11 cellular contexts compared by ENCODE assay signal in genomic region chr11:126188332-126189108, GRCh38. TPM values are rescaled to one million over a fixed set of nuclear protein-coding genes. Genes with fewer than 3 reads are reported as not detected.
DNase-seq lines count a peak whose midpoint lies in the region; ATAC-seq and TF ChIP-seq lines count a peak whose summit lies in the region.
"Had no signal": no experiment of that assay in that cellular context is flagged by ENCODE, and none has a peak within 500 bp of the region (broad histone marks: within the 10 kb centered on the region; RNA-seq: fewer than 3 reads in every experiment).

No MANE protein-coding gene starts in this region.

- no peaks in the 10 kb centered on the region for H3K4me1 Mint-ChIP-seq in activated CD4-positive, alpha-beta memory T cell treated with anti-CD3 and anti-CD28 coated beads for 36 hours (ENCODE audit: low read depth)

- DNase-seq in GM13977 (ENCODE audit: low spot score), result peak; percentile 79
- no peak for DNase-seq in RWPE1 (ENCODE audit: low spot score)
- DNase-seq in DMS 273 (lab: John Stamatoyannopoulos, UW; ENCODE audit: unreplicated experiment), result no peak
- DNase-seq in stimulated activated CD4-positive, alpha-beta T cell treated with anti-CD3 and anti-CD28 coated beads, Interleukin-2, amount 100 ng/mL, for 24 hours, result no peak
- no peak for DNase-seq in adrenal gland
- no peak for DNase-seq in activated CD4-positive, alpha-beta memory T cell treated with anti-CD3 and anti-CD28 coated beads for 36 hours
- DNase-seq: activated CD4-positive, alpha-beta T cell treated with anti-CD3 and anti-CD28 coated beads for 4 hours; foreskin keratinocyte; stimulated activated CD4-positive, alpha-beta T cell treated with anti-CD3 and anti-CD28 coated beads, Interleukin-1b, Interleukin-23, amount 100 ng/mL, for 48 hours had no signal

- H3K4me1 ChIP-seq in adrenal gland (replicated peaks in 1 of 2), result no peaks in the 10 kb centered on the region

- TF ChIP-seq CTCF in GM13977 (IDR thresholded peaks at IDR 0.05; ENCODE audit: extremely low read depth, insufficient read depth, missing control alignments) (no peak), RWPE1 (conservative IDR thresholded peaks at IDR 0.05; ENCODE audit: low read depth) (no peak), adrenal gland (IDR thresholded peaks at IDR 0.05) (no peak)

- no peak overlapping the region for H3K4me3 Mint-ChIP-seq in activated CD4-positive, alpha-beta memory T cell treated with anti-CD3 and anti-CD28 coated beads for 36 hours

- no peaks in the 10 kb centered on the region for H3K9me3 ChIP-seq in adrenal gland (replicated peaks in 1 of 3)

- ATAC-seq in GM19455 (IDR thresholded peaks at IDR 0.05; ENCODE audit: unreplicated experiment), result peak; percentile 70
- ATAC-seq in HG02981 (IDR thresholded peaks at IDR 0.05; ENCODE audit: unreplicated experiment), result peak; percentile 75
- ATAC-seq: foreskin keratinocyte had no signal

- H3K27me3 Mint-ChIP-seq in activated CD4-positive, alpha-beta memory T cell treated with anti-CD3 and anti-CD28 coated beads for 36 hours, result no peaks in the 10 kb centered on the region

- no peaks in the 10 kb centered on the region for H3K27me3 ChIP-seq in adrenal gland
- H3K27me3 ChIP-seq: foreskin keratinocyte had no signal

- no peak for TF ChIP-seq POLR2A in adrenal gland (IDR thresholded peaks at IDR 0.05)

- H3K27ac ChIP-seq in RWPE1 (0 out of 2 replicates have a peak overlapping the region, but pooled peaks have one; percentile 13), adrenal gland (no peak overlapping the region)
- H3K27ac ChIP-seq: foreskin keratinocyte had no signal

- in situ Hi-C loops in GM13977 (cut with MboI; ENCODE audit: low pct_unique_long_range_greater_than_20kb, low sequenced_read_pairs, unreplicated experiment), result no loop called here

- POLR2A ChIA-PET in RWPE1 (lab: Yijun Ruan, JAX; ENCODE audit: low non-redundant PET), result no interaction called here
- POLR2A ChIA-PET in activated CD4-positive, alpha-beta memory T cell treated with anti-CD3 and anti-CD28 coated beads for 36 hours (lab: Charles Lee), result no interaction called here

- H3K36me3 ChIP-seq in adrenal gland (replicated peaks in 1 of 2), result no peaks in the 10 kb centered on the region

- no peak overlapping the region for H3K27ac Mint-ChIP-seq in activated CD4-positive, alpha-beta memory T cell treated with anti-CD3 and anti-CD28 coated beads for 36 hours

- H3K36me3 Mint-ChIP-seq in activated CD4-positive, alpha-beta memory T cell treated with anti-CD3 and anti-CD28 coated beads for 36 hours, result peaks cover 9% of the 10 kb centered on the region

- intact Hi-C loops in adrenal gland (cut with DNase I), result loop anchor here in 1 of 2 donors (10.0 kb wide), 1 partner anchor 244 kb away; the partner anchor contains the start of gene VSIG10L2
- intact Hi-C loops in activated CD4-positive, alpha-beta memory T cell treated with anti-CD3 and anti-CD28 coated beads for 36 hours (cut with micrococcal nuclease), result no loop called here

- no peaks in the 10 kb centered on the region for H3K9me3 Mint-ChIP-seq in activated CD4-positive, alpha-beta memory T cell treated with anti-CD3 and anti-CD28 coated beads for 36 hours

- no peak overlapping the region for H3K4me3 ChIP-seq in adrenal gland

- CTCF ChIA-PET in RWPE1 (lab: Yijun Ruan, JAX), result interaction anchor here (0.7 kb wide), 1 partner anchor 14 kb away, joined by 3 read pairs; no protein-coding TSS in a partner anchor
- CTCF ChIA-PET in activated CD4-positive, alpha-beta memory T cell treated with anti-CD3 and anti-CD28 coated beads for 36 hours (lab: Charles Lee), result interaction anchor here (7.3 kb wide), 1 partner anchor 247 kb away, joined by 66 read pairs; no protein-coding TSS in a partner anchor

- 83 to 92% (median 87%) methylated on average over 14 to 15 of the region's 15 CpGs for WGBS in adrenal gland, 4 donors

RNA-seq across cellular contexts. Expression of gene RPUSD4, which starts 22.9 kb away (rescaled TPM):
- total RNA-seq in adrenal gland, result 10 to 100 TPM; 10.6 to 27.5 (median 21.3) TPM
- 10 to 100 TPM; 12.4 to 18.5 (median 15.9) TPM for polyA plus RNA-seq in adrenal gland
- 10 to 100 TPM; 32.4 to 34.1 TPM for total RNA-seq in activated CD4-positive, alpha-beta memory T cell treated with anti-CD3 and anti-CD28 coated beads for 36 hours

RNA-seq across cellular contexts. Expression of gene FAM118B, which starts 23.1 kb away (rescaled TPM):
- total RNA-seq in adrenal gland, result 10 to 100 TPM; 12.0 to 26.6 (median 16.7) TPM
- 10 to 100 TPM in 1 of 3 donors, 1 to 10 TPM in 2; 5.8 to 17.0 (median 8.8) TPM for polyA plus RNA-seq in adrenal gland
- total RNA-seq in activated CD4-positive, alpha-beta memory T cell treated with anti-CD3 and anti-CD28 coated beads for 36 hours, result 1 to 10 TPM; 8.0 to 9.7 TPM
